18 cellular contexts compared by ENCODE assay signal in the genomic region with DNA sequence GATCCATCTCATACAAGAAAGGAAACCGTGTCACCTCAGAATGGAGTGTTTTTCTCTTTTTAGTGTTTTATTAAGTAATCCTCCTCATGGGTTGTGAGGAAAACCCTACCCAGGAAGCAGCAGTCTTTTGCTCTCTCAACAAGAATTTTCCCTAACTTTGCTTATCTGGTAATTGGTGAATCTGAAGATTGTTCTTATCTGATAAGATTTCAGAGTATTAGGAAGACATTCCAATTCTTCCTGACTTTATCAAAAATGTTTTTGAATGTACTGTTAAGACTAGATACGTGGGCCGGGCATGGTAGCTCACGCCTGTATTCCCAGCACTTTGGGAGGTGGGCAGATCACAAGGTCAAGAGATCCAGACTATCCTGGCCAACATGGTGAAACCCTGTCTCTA.
A peak's percentile ranks its signal among the peaks of the same experiment; 100 is the strongest.
DNase-seq lines count a peak whose midpoint lies in the region; ATAC-seq and TF ChIP-seq lines count a peak whose summit lies in the region.
"Had no signal": no experiment of that assay in that cellular context is flagged by ENCODE, and none has a peak within 500 bp of the region (broad histone marks: within the 10 kb centered on the region; RNA-seq: fewer than 3 reads in every experiment).

No MANE protein-coding gene starts in this region.

- H3K36me3 Mint-ChIP-seq in H9 (ENCODE audit: insufficient read depth in 1 of 3, low read depth in 3 of 3) = peaks cover 3 to 10% (median 3%) of the 10 kb centered on the region in 3 experiments
- H3K36me3 Mint-ChIP-seq in activated CD8-positive, alpha-beta T cell treated with anti-CD3 and anti-CD28 coated beads, Interleukin-2, amount 10 ng/mL, durations not matched to agents 7 days and 5 days (ENCODE audit: low read depth) = peaks cover 3% of the 10 kb centered on the region
- H3K36me3 Mint-ChIP-seq: memory B cell, neural progenitor cell had no signal

- no peaks in the 10 kb centered on the region for H3K79me2 ChIP-seq in H9 (ENCODE audit: insufficient read depth, low read length)

- no peak overlapping the region for H2BK15ac ChIP-seq in H9 (ENCODE audit: low read depth, low read length)

- H3K4me1 ChIP-seq in H9 (ENCODE audit: insufficient read depth, low read length) = peaks cover 7% of the 10 kb centered on the region; the same call in 1 of the 2 replicates
- H3K4me1 ChIP-seq: BE2C, neural progenitor cell had no signal

- peak overlapping the region in 2 of 3 experiments; percentile 91 to 98; a peak in 4 of 7 replicates for H3K27ac Mint-ChIP-seq in H9
- H3K27ac Mint-ChIP-seq in activated CD8-positive, alpha-beta T cell treated with anti-CD3 and anti-CD28 coated beads, Interleukin-2, amount 10 ng/mL, durations not matched to agents 7 days and 5 days = peak overlapping the region; percentile 97
- H3K27ac Mint-ChIP-seq: memory B cell, neural progenitor cell had no signal

- no peaks in the 10 kb centered on the region for H3K23me2 ChIP-seq in H9 (ENCODE audit: insufficient read length, low read depth, low read length, poor library complexity, severe bottlenecking)

- CTCF ChIA-PET in AG04450 (lab: Charles Lee) = no interaction called here
- CTCF ChIA-PET in activated CD8-positive, alpha-beta T cell treated with anti-CD3 and anti-CD28 coated beads, Interleukin-2, amount 10 ng/mL, durations not matched to agents 7 days and 5 days (lab: Charles Lee) = interaction anchor here (0.7 to 1.4 kb wide), 5 partner anchors 11 to 154 kb away, joined by 3 to 5 read pairs (median 3); a partner anchor contains a TSS

- DNase-seq in AG04450 (ENCODE audit: low read depth, low spot score) (no peak), H9 (no peak), fibroblast of the aortic adventitia (ENCODE audit: low read depth) (peak; percentile 42), COLO829 (ENCODE audit: low spot score) (no peak), HPDE6-E6E7 (ENCODE audit: extremely low spot score) (no peak), left colon (no peak)
- DNase-seq in activated CD8-positive, alpha-beta T cell treated with anti-CD3 and anti-CD28 coated beads, Interleukin-2, amount 10 ng/mL, durations not matched to agents 7 days and 5 days = no peak
- DNase-seq: activated naive CD4-positive, alpha-beta T cell treated with anti-CD3 and anti-CD28 coated beads for 36 hours; BE2C; caudate nucleus; NCI-H187; NCI-H446 treated with DMSO at 0.1 percent for 48 hours; substantia nigra had no signal

- no peak overlapping the region for H2AFZ ChIP-seq in H9 (ENCODE audit: low read length)
- H2AFZ ChIP-seq: neural progenitor cell had no signal

- H3K14ac ChIP-seq in H9 (ENCODE audit: insufficient read depth, low read length) = no peak overlapping the region

- H3K23ac ChIP-seq in H9 (ENCODE audit: insufficient read length, low read depth, low read length) = no peak overlapping the region

- peaks cover 6 to 9% of the 10 kb centered on the region in 2 experiments for H3K9me3 Mint-ChIP-seq in H9
- no peaks in the 10 kb centered on the region for H3K9me3 Mint-ChIP-seq in activated CD8-positive, alpha-beta T cell treated with anti-CD3 and anti-CD28 coated beads, Interleukin-2, amount 10 ng/mL, durations not matched to agents 7 days and 5 days (ENCODE audit: insufficient read depth)
- H3K9me3 Mint-ChIP-seq: memory B cell had no signal

- H3K27ac ChIP-seq in AG04450 (ENCODE audit: low read depth, low read length) = peak overlapping the region; percentile 59
- H3K27ac ChIP-seq in H9 (ENCODE audit: insufficient read length, low read depth, low read length) = peak overlapping the region; percentile 97
- H3K27ac ChIP-seq: gastroesophageal sphincter, neural progenitor cell, SK-N-MC had no signal

- H3K27me3 ChIP-seq in AG04450 (ENCODE audit: control insufficient read depth, insufficient read depth, low read length) (no peaks in the 10 kb centered on the region), H9 (ENCODE audit: insufficient read depth, low read length) (no peaks in the 10 kb centered on the region)
- H3K27me3 ChIP-seq: BE2C, gastroesophageal sphincter, neural progenitor cell had no signal

- H3K56ac ChIP-seq in H9 (ENCODE audit: insufficient read length, low read depth, low read length) = no peak overlapping the region

- no peak overlapping the region for H2BK12ac ChIP-seq in H9 (ENCODE audit: insufficient read length, low read depth, low read length)

- H3K4me2 ChIP-seq in H9 (ENCODE audit: insufficient read depth, insufficient read length, low read length) = peak overlapping the region; percentile 29
- H3K4me2 ChIP-seq: neural progenitor cell had no signal

- H3K4me1 Mint-ChIP-seq in H9 = peaks cover 26 to 32% of the 10 kb centered on the region in 2 experiments
- H3K4me1 Mint-ChIP-seq in activated CD8-positive, alpha-beta T cell treated with anti-CD3 and anti-CD28 coated beads, Interleukin-2, amount 10 ng/mL, durations not matched to agents 7 days and 5 days (ENCODE audit: low read depth) = peaks cover 25% of the 10 kb centered on the region

- H3K4me3 ChIP-seq in AG04450 (ENCODE audit: low read depth, low read length) = no peak overlapping the region
- no peak overlapping the region for H3K4me3 ChIP-seq in fibroblast of the aortic adventitia (ENCODE audit: low read depth, low read length)
- H3K4me3 ChIP-seq: gastroesophageal sphincter, neural progenitor cell, SK-N-MC had no signal

- no peaks in the 10 kb centered on the region for H4K20me1 ChIP-seq in H9 (ENCODE audit: control insufficient read depth, insufficient read depth, insufficient read length)

- H3K18ac ChIP-seq in H9 (ENCODE audit: insufficient read length, low read depth, low read length) = no peak overlapping the region

- no peak overlapping the region for H3K9ac ChIP-seq in H9 (ENCODE audit: extremely low read depth, insufficient read length, low read length)
- H3K9ac ChIP-seq: neural progenitor cell had no signal

- no peak overlapping the region for H3K4ac ChIP-seq in H9 (ENCODE audit: low read depth, low read length)

- H2BK120ac ChIP-seq in H9 (ENCODE audit: low read depth, low read length, poor library complexity, severe bottlenecking) = no peak overlapping the region

- no peaks in the 10 kb centered on the region for H3K79me1 ChIP-seq in H9 (ENCODE audit: insufficient read depth, low read depth, low read length, poor library complexity, severe bottlenecking)

- no CpG with 5 or more reads among the region's 4 CpGs for WGBS in H9 (ENCODE audit: extremely low coverage, insufficient read length, low lambda C conversion rate)

- TF ChIP-seq CTCF in AG04450 (IDR thresholded peaks at IDR 0.05; ENCODE audit: low read depth, low read length) (no peak), H9 (conservative IDR thresholded peaks at IDR 0.05) (no peak), fibroblast of the aortic adventitia (IDR thresholded peaks at IDR 0.05; ENCODE audit: insufficient read depth, low read length) (no peak)

- intact Hi-C loops in left colon (cut with DNase I, micrococcal nuclease) = no loop called here

- POLR2A ChIA-PET in AG04450 (lab: Yijun Ruan, JAX) = no interaction called here
- POLR2A ChIA-PET in activated CD8-positive, alpha-beta T cell treated with anti-CD3 and anti-CD28 coated beads, Interleukin-2, amount 10 ng/mL, durations not matched to agents 7 days and 5 days (lab: Charles Lee) = interaction anchor here (0.6 to 2.0 kb wide), 4 partner anchors 13 to 143 kb away, joined by 3 to 10 read pairs (median 4); no protein-coding TSS in a partner anchor

- no peak overlapping the region for H4K8ac ChIP-seq in H9 (replicated peaks; ENCODE audit: insufficient read length, low read depth, low read length)

- no peaks in the 10 kb centered on the region for H3K27me3 Mint-ChIP-seq in H9 (ENCODE audit: low read depth)
- no peaks in the 10 kb centered on the region for H3K27me3 Mint-ChIP-seq in activated CD8-positive, alpha-beta T cell treated with anti-CD3 and anti-CD28 coated beads, Interleukin-2, amount 10 ng/mL, durations not matched to agents 7 days and 5 days (ENCODE audit: low read depth)
- H3K27me3 Mint-ChIP-seq: memory B cell had no signal

- peak overlapping the region; percentile 91 for H4K91ac ChIP-seq in H9 (ENCODE audit: insufficient read length, low read depth, low read length)

- H3K9me3 ChIP-seq in AG04450 (ENCODE audit: control insufficient read depth, insufficient read depth, low read length) = no peaks in the 10 kb centered on the region; the same call in none of the 2 replicates
- H3K9me3 ChIP-seq in H9 (ENCODE audit: control insufficient read depth, low read depth, low read length) = no peaks in the 10 kb centered on the region
- H3K9me3 ChIP-seq: BE2C, gastroesophageal sphincter had no signal

- ATAC-seq in activated CD8-positive, alpha-beta T cell treated with anti-CD3 and anti-CD28 coated beads, Interleukin-2, amount 10 ng/mL, durations not matched to agents 7 days and 5 days = no peak
- ATAC-seq in HG03571 (IDR thresholded peaks at IDR 0.05; ENCODE audit: unreplicated experiment) = no peak
- no peak for ATAC-seq in left colon
- ATAC-seq: gastroesophageal sphincter had no signal

- H2BK5ac ChIP-seq in H9 (ENCODE audit: insufficient read length, low read length) = no peak overlapping the region

- H4K5ac ChIP-seq in H9 (ENCODE audit: insufficient read length, low read depth, low read length) = no peak overlapping the region

- H3K4me3 Mint-ChIP-seq in H9 = no peak overlapping the region
- H3K4me3 Mint-ChIP-seq in activated CD8-positive, alpha-beta T cell treated with anti-CD3 and anti-CD28 coated beads, Interleukin-2, amount 10 ng/mL, durations not matched to agents 7 days and 5 days = no peak overlapping the region
- H3K4me3 Mint-ChIP-seq: activated naive CD4-positive, alpha-beta T cell treated with anti-CD3 and anti-CD28 coated beads for 36 hours; memory B cell; neural progenitor cell had no signal

- H2AK5ac ChIP-seq in H9 (ENCODE audit: insufficient read length, low read length) = no peak overlapping the region

- H3T11ph ChIP-seq in H9 (ENCODE audit: low read length) = no peak overlapping the region

- H2BK20ac ChIP-seq in H9 (ENCODE audit: low read depth, low read length, poor library complexity, severe bottlenecking) = no peak overlapping the region
